12 cellular contexts compared by ENCODE assay signal in the genomic region with DNA sequence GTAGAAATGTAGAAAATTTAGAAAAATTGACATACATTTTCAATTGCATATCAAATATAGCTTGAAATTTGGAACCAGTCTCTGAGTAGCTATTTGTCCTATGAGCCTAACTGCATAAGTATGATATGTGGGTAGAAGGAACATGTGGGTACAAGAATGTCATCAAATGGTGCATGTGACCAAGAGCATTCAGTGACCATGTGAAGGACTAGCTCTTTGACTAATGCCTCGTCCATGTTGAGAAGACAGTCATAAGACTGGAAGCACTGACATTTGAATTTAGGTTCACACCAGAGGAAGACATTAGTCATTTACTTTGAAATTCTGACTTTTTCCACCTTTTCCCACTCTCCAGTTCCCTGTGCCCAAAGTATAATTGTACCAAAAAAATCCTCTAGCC. TPM values are rescaled to one million over a fixed set of nuclear protein-coding genes. Genes with fewer than 3 reads are reported as not detected.
DNase-seq lines count a peak whose midpoint lies in the region; ATAC-seq and TF ChIP-seq lines count a peak whose summit lies in the region.
"Had no signal": no experiment of that assay in that cellular context is flagged by ENCODE, and none has a peak within 500 bp of the region (broad histone marks: within the 10 kb centered on the region; RNA-seq: fewer than 3 reads in every experiment).

No MANE protein-coding gene starts in this region.

- WGBS in SK-N-SH (ENCODE audit: low lambda C conversion rate), result 89% methylated on average over 1 of the region's 1 CpG

- H3K79me2 ChIP-seq in SK-N-SH (ENCODE audit: insufficient read depth) (peaks cover 10% of the 10 kb centered on the region), osteoblast (ENCODE audit: insufficient read depth, low read length) (peaks cover 2% of the 10 kb centered on the region)

- ATAC-seq in SK-N-SH treated with all-trans-retinoic acid at 6 μM for 48 hours (peak; percentile 11), HG02973 (IDR thresholded peaks at IDR 0.05; ENCODE audit: unreplicated experiment) (peak; percentile 9)
- peak; percentile 21 for ATAC-seq in activated CD8-positive, alpha-beta T cell treated with anti-CD3 and anti-CD28 coated beads, Interleukin-2, amount 10 ng/mL, durations not matched to agents 7 days and 5 days

- peaks cover 21% of the 10 kb centered on the region for H3K36me3 Mint-ChIP-seq in activated CD8-positive, alpha-beta T cell treated with anti-CD3 and anti-CD28 coated beads, Interleukin-2, amount 10 ng/mL, durations not matched to agents 7 days and 5 days (ENCODE audit: low read depth)
- H3K36me3 Mint-ChIP-seq: activated naive CD8-positive, alpha-beta T cell had no signal

- H4K20me1 ChIP-seq in SK-N-SH (ENCODE audit: insufficient read depth) (no peaks in the 10 kb centered on the region), osteoblast (ENCODE audit: insufficient read depth, low read length) (no peaks in the 10 kb centered on the region)

- peaks cover 23% of the 10 kb centered on the region for H3F3A ChIP-seq in SK-N-SH (replicated peaks; ENCODE audit: insufficient read depth)

- H3K4me1 ChIP-seq in SK-N-SH (ENCODE audit: control insufficient read depth in 1 of 2, insufficient read depth in 2 of 2, low read depth in 1 of 2, low read length in 1 of 2) (peaks cover 0 to 11% of the 10 kb centered on the region in 2 experiments; a peak in 2 of 4 replicates), osteoblast (ENCODE audit: insufficient read depth, low read length) (peaks cover 22% of the 10 kb centered on the region), ascending aorta (no peaks in the 10 kb centered on the region)
- H3K4me1 ChIP-seq: colonic mucosa, pancreas had no signal

- H3K9ac ChIP-seq in SK-N-SH, result no peak overlapping the region

- DNase-seq in SK-N-SH (no peak), osteoblast (ENCODE audit: insufficient read length, low spot score, missing footprints) (no peak), RWPE1 (ENCODE audit: low spot score) (no peak), GM13977 (ENCODE audit: low spot score) (no peak), ascending aorta (ENCODE audit: low spot score in 2 of 2) (no peak)
- DNase-seq in activated CD8-positive, alpha-beta T cell treated with anti-CD3 and anti-CD28 coated beads, Interleukin-2, amount 10 ng/mL, durations not matched to agents 7 days and 5 days, result no peak

- H3K4me1 Mint-ChIP-seq in activated CD8-positive, alpha-beta T cell treated with anti-CD3 and anti-CD28 coated beads, Interleukin-2, amount 10 ng/mL, durations not matched to agents 7 days and 5 days (ENCODE audit: low read depth), result peaks cover 6% of the 10 kb centered on the region
- H3K4me1 Mint-ChIP-seq: mesothelial cell of epicardium had no signal

- CTCF ChIA-PET in SK-N-SH (lab: Yijun Ruan, JAX), result interaction anchor here (0.6 to 17.0 kb wide), 60 partner anchors 8 to 1054 kb away, joined by 3 to 288 read pairs (median 5); partner anchors contain the start of genes MRPL44, SERPINE2 and WDFY1
- CTCF ChIA-PET in activated CD8-positive, alpha-beta T cell treated with anti-CD3 and anti-CD28 coated beads, Interleukin-2, amount 10 ng/mL, durations not matched to agents 7 days and 5 days (lab: Charles Lee), result interaction anchor here (0.6 to 6.6 kb wide), 44 partner anchors 9 to 809 kb away, joined by 3 to 157 read pairs (median 4); partner anchors contain the start of genes MRPL44 and WDFY1
- CTCF ChIA-PET in RWPE1 (lab: Yijun Ruan, JAX), result interaction anchor here (0.6 to 5.0 kb wide), 19 partner anchors 8 to 677 kb away, joined by 3 to 76 read pairs (median 4); no protein-coding TSS in a partner anchor

- H3K4me2 ChIP-seq in SK-N-SH (no peak overlapping the region), osteoblast (ENCODE audit: insufficient read depth, low read length) (no peak overlapping the region)

- H2AFZ ChIP-seq in SK-N-SH (ENCODE audit: low read depth) (no peak overlapping the region), osteoblast (ENCODE audit: low read length) (no peak overlapping the region)

- no peaks in the 10 kb centered on the region for H3K9me3 ChIP-seq in SK-N-SH
- H3K9me3 ChIP-seq in osteoblast (ENCODE audit: low read depth, low read length), result no peaks in the 10 kb centered on the region
- no peaks in the 10 kb centered on the region for H3K9me3 ChIP-seq in ascending aorta
- H3K9me3 ChIP-seq: colonic mucosa, pancreas had no signal

- H3K9me2 ChIP-seq in SK-N-SH, result no peaks in the 10 kb centered on the region

- no peaks in the 10 kb centered on the region for H3K27me3 Mint-ChIP-seq in activated CD8-positive, alpha-beta T cell treated with anti-CD3 and anti-CD28 coated beads, Interleukin-2, amount 10 ng/mL, durations not matched to agents 7 days and 5 days (ENCODE audit: low read depth)
- H3K27me3 Mint-ChIP-seq: activated naive CD8-positive, alpha-beta T cell had no signal

- H3K27ac ChIP-seq in SK-N-SH (ENCODE audit: low read depth in 2 of 2, low read length in 1 of 2), result peak overlapping the region in 1 of 2 experiments; percentile 15; a peak in 1 of 4 replicates
- H3K27ac ChIP-seq in osteoblast (ENCODE audit: low read depth, low read length), result peak overlapping the region; percentile 31
- no peak overlapping the region for H3K27ac ChIP-seq in RWPE1
- no peak overlapping the region for H3K27ac ChIP-seq in ascending aorta
- H3K27ac ChIP-seq: colonic mucosa, pancreas had no signal

- no peak overlapping the region for H3K4me3 Mint-ChIP-seq in activated CD8-positive, alpha-beta T cell treated with anti-CD3 and anti-CD28 coated beads, Interleukin-2, amount 10 ng/mL, durations not matched to agents 7 days and 5 days
- H3K4me3 Mint-ChIP-seq: activated naive CD8-positive, alpha-beta T cell; mesothelial cell of epicardium had no signal

- no peak for TF ChIP-seq EP300 in SK-N-SH (IDR thresholded peaks at IDR 0.05; ENCODE audit: borderline replicate concordance in 1 of 2, low read depth in 1 of 2, low read length in 1 of 2)

- no peak overlapping the region for H3K27ac Mint-ChIP-seq in activated CD8-positive, alpha-beta T cell treated with anti-CD3 and anti-CD28 coated beads, Interleukin-2, amount 10 ng/mL, durations not matched to agents 7 days and 5 days
- H3K27ac Mint-ChIP-seq: activated naive CD8-positive, alpha-beta T cell; mesothelial cell of epicardium had no signal

- intact Hi-C loops in ascending aorta (cut with DNase I), result loop anchor here (1.0 kb wide), 1 partner anchor 314 kb away; no protein-coding TSS in a partner anchor

- POLR2A ChIA-PET in SK-N-SH (lab: Yijun Ruan, JAX) (interaction anchor here (1.4 kb wide), 1 partner anchor 9 kb away, joined by 6 read pairs; no protein-coding TSS in a partner anchor), RWPE1 (lab: Yijun Ruan, JAX; ENCODE audit: low non-redundant PET) (no interaction called here)
- POLR2A ChIA-PET in activated CD8-positive, alpha-beta T cell treated with anti-CD3 and anti-CD28 coated beads, Interleukin-2, amount 10 ng/mL, durations not matched to agents 7 days and 5 days (lab: Charles Lee), result interaction anchor here (2.0 kb wide), 1 partner anchor 56 kb away, joined by 7 read pairs; no protein-coding TSS in a partner anchor

- H3K27me3 ChIP-seq in SK-N-SH (ENCODE audit: insufficient read depth), result no peaks in the 10 kb centered on the region
- H3K27me3 ChIP-seq in osteoblast (ENCODE audit: insufficient read depth, low read length), result no peaks in the 10 kb centered on the region
- no peaks in the 10 kb centered on the region for H3K27me3 ChIP-seq in ascending aorta
- H3K27me3 ChIP-seq: colonic mucosa, pancreas had no signal

- H3K36me3 ChIP-seq in SK-N-SH (replicated peaks in 1 of 2; ENCODE audit: control insufficient read depth in 1 of 2, insufficient read depth in 2 of 2, low read length in 1 of 2) (peaks cover 22 to 36% of the 10 kb centered on the region in 2 experiments), osteoblast (ENCODE audit: insufficient read depth, low read length) (peaks cover 18% of the 10 kb centered on the region), ascending aorta (peaks cover 9 to 27% of the 10 kb centered on the region in 2 donors)
- H3K36me3 ChIP-seq: colonic mucosa had no signal

- H3K4me3 ChIP-seq in SK-N-SH (ENCODE audit: low read depth in 2 of 2, low read length in 1 of 2), result no peak overlapping the region
- no peak overlapping the region for H3K4me3 ChIP-seq in osteoblast (ENCODE audit: insufficient read depth, low read length)
- H3K4me3 ChIP-seq in ascending aorta, result no peak overlapping the region
- H3K4me3 ChIP-seq: colonic mucosa, pancreas had no signal

- TF ChIP-seq CTCF in SK-N-SH (IDR thresholded peaks at IDR 0.05), result no peak
- no peak for TF ChIP-seq CTCF in osteoblast (IDR thresholded peaks at IDR 0.05; ENCODE audit: extremely low read depth, low read depth, low read length)
- TF ChIP-seq CTCF in RWPE1 (conservative IDR thresholded peaks at IDR 0.05; ENCODE audit: low read depth), result no peak
- no peak for TF ChIP-seq CTCF in GM13977 (IDR thresholded peaks at IDR 0.05; ENCODE audit: extremely low read depth, insufficient read depth, missing control alignments)
- TF ChIP-seq CTCF in ascending aorta (IDR thresholded peaks at IDR 0.05), result no peak

- in situ Hi-C loops in GM13977 (cut with MboI; ENCODE audit: low pct_unique_long_range_greater_than_20kb, low sequenced_read_pairs, unreplicated experiment), result no loop called here

- H3K9me3 Mint-ChIP-seq in activated CD8-positive, alpha-beta T cell treated with anti-CD3 and anti-CD28 coated beads, Interleukin-2, amount 10 ng/mL, durations not matched to agents 7 days and 5 days (ENCODE audit: insufficient read depth), result no peaks in the 10 kb centered on the region
- H3K9me3 Mint-ChIP-seq: mesothelial cell of epicardium had no signal

- TF ChIP-seq RAD21 in SK-N-SH (IDR thresholded peaks at IDR 0.05; ENCODE audit: low read length), result no peak

RNA-seq across cellular contexts. Expression of gene MRPL44, which starts 12.6 kb away (rescaled TPM):
- polyA plus RNA-seq in SK-N-SH (2012; rRNA removed), result 12.9 and 14.5 TPM in 2 replicates
- polyA plus RNA-seq in SK-N-SH (2012; cell fraction: cytosol; rRNA removed), result 19.2 and 20.2 TPM in 2 replicates
- 5.5 and 8.1 TPM in 2 replicates for polyA plus RNA-seq in SK-N-SH (2012; cell fraction: nucleus; rRNA removed)
- 10 to 100 TPM; 29.0 to 30.5 TPM for total RNA-seq in activated CD8-positive, alpha-beta T cell treated with anti-CD3 and anti-CD28 coated beads, Interleukin-2, amount 10 ng/mL, durations not matched to agents 7 days and 5 days
- total RNA-seq in osteoblast (26.2 and 29.3 TPM in 2 replicates), ascending aorta (3.8 TPM)

RNA-seq across cellular contexts. Expression of gene WDFY1, which starts 24.7 kb away (rescaled TPM):
- polyA plus RNA-seq in SK-N-SH (2012; rRNA removed), result 21.7 and 31.8 TPM in 2 replicates
- polyA plus RNA-seq in SK-N-SH (2012; cell fraction: cytosol; rRNA removed), result 15.7 and 16.0 TPM in 2 replicates
- 65.9 and 69.2 TPM in 2 replicates for polyA plus RNA-seq in SK-N-SH (2012; cell fraction: nucleus; rRNA removed)
- total RNA-seq in activated CD8-positive, alpha-beta T cell treated with anti-CD3 and anti-CD28 coated beads, Interleukin-2, amount 10 ng/mL, durations not matched to agents 7 days and 5 days, result 10 to 100 TPM; 41.5 to 47.1 TPM
- 74.6 and 83.4 TPM in 2 replicates for total RNA-seq in osteoblast
- total RNA-seq in ascending aorta, result 26.2 TPM
